8 cellular contexts compared by ENCODE assay signal in genomic region chr1:8031176-8031785, GRCh38. TPM values are rescaled to one million over a fixed set of nuclear protein-coding genes. Genes with fewer than 3 reads are reported as not detected.
DNase-seq lines count a peak whose midpoint lies in the region; ATAC-seq and TF ChIP-seq lines count a peak whose summit lies in the region.

No MANE protein-coding gene starts in this region.

- peaks cover 2% of the 10 kb centered on the region for H3K36me3 Mint-ChIP-seq in osteocyte (ENCODE audit: unreplicated experiment)

- no peak overlapping the region for H3K27ac Mint-ChIP-seq in osteocyte (ENCODE audit: unreplicated experiment)

- peaks cover 27% of the 10 kb centered on the region for H3K4me1 ChIP-seq in left ventricle myocardium inferior

- no peaks in the 10 kb centered on the region for H3K27me3 ChIP-seq in left ventricle myocardium inferior (ENCODE audit: low read depth)

- H3K27ac ChIP-seq in left ventricle myocardium inferior (replicated peaks), result no peak overlapping the region

- no peak for ATAC-seq in Right ventricle myocardium superior (ENCODE audit: poor library complexity)
- no peak for ATAC-seq in GM18870 (IDR thresholded peaks at IDR 0.05; ENCODE audit: unreplicated experiment)
- no peak for ATAC-seq in GM21723 (IDR thresholded peaks at IDR 0.05; ENCODE audit: unreplicated experiment)
- ATAC-seq in GM18907 (IDR thresholded peaks at IDR 0.05; ENCODE audit: unreplicated experiment), result no peak

- H3K36me3 ChIP-seq in left ventricle myocardium inferior, result no peaks in the 10 kb centered on the region

- H3K4me3 ChIP-seq in left ventricle myocardium inferior (no peak overlapping the region), choroid plexus epithelial cell (ENCODE audit: low read depth, low read length) (no peak overlapping the region)

- no peak overlapping the region for H3K4me3 Mint-ChIP-seq in osteocyte (ENCODE audit: unreplicated experiment)

- DNase-seq in left ventricle myocardium inferior (no peak), Right ventricle myocardium superior (no peak), NCI-H446 treated with DMSO at 0.1 percent for 48 hours (lab: John Stamatoyannopoulos, UW) (peak; percentile 47), choroid plexus epithelial cell (ENCODE audit: low read depth) (peak; percentile 78), osteocyte (ENCODE audit: extremely low spot score, unreplicated experiment) (no peak)

- H3K4me1 Mint-ChIP-seq in osteocyte (ENCODE audit: unreplicated experiment), result peaks cover 42% of the 10 kb centered on the region

- intact Hi-C loops in left ventricle myocardium inferior (cut with micrococcal nuclease), result loop anchor here (2.0 to 10.0 kb wide), 2 partner anchors 194 to 284 kb away; no protein-coding TSS in a partner anchor
- intact Hi-C loops in Right ventricle myocardium superior (cut with DNase I), result no loop called here

- H3K27me3 Mint-ChIP-seq in osteocyte (ENCODE audit: unreplicated experiment), result no peaks in the 10 kb centered on the region

- TF ChIP-seq CTCF in left ventricle myocardium inferior (IDR thresholded peaks at IDR 0.05; ENCODE audit: borderline replicate concordance), result peak; percentile 83
- TF ChIP-seq CTCF in choroid plexus epithelial cell (conservative IDR thresholded peaks at IDR 0.05; ENCODE audit: low read depth, low read length), result peak; percentile 56
- TF ChIP-seq CTCF in osteocyte (IDR thresholded peaks at IDR 0.05), result peak; percentile 75

- no peaks in the 10 kb centered on the region for H3K9me3 Mint-ChIP-seq in osteocyte (ENCODE audit: unreplicated experiment)

- H3K9me3 ChIP-seq in left ventricle myocardium inferior (replicated peaks), result no peaks in the 10 kb centered on the region

RNA-seq across cellular contexts. Expression of gene ERRFI1, which starts 5.2 kb away (rescaled TPM):
- total RNA-seq in left ventricle myocardium inferior, result 10.8 TPM
- total RNA-seq in Right ventricle myocardium superior, result 11.1 TPM
- total RNA-seq in osteocyte, result 84.2 and 96.6 TPM in 2 replicates

Comparison
In these comparisons a context has a peak if more than half of its experiments do, and no peak if none do; other contexts are left out.
1. DNase-seq: peak in NCI-H446 treated with DMSO at 0.1 percent for 48 hours (single experiment) and choroid plexus epithelial cell (single experiment); none in left ventricle myocardium inferior (single experiment), Right ventricle myocardium superior (single experiment) and osteocyte (single experiment).
2. Peak in every context shown above with its lines, with median percentiles within 50 percentile points of each other: CTCF ChIP-seq.